In genomic region chr2:64630752-64631151, GRCh38 we compare ENCODE assay signal across 25 cellular contexts. TPM values are rescaled to one million over a fixed set of nuclear protein-coding genes. Genes with fewer than 3 reads are reported as not detected.
A peak's percentile ranks its signal among the peaks of the same experiment; 100 is the strongest.
DNase-seq lines count a peak whose midpoint lies in the region; ATAC-seq, FAIRE-seq and TF ChIP-seq lines count a peak whose summit lies in the region.
"Had no signal": no experiment of that assay in that cellular context is flagged by ENCODE, and none has a peak within 500 bp of the region (broad histone marks: within the 10 kb centered on the region; RNA-seq: fewer than 3 reads in every experiment).

No MANE protein-coding gene starts in this region.

- H3K9me3 Mint-ChIP-seq in activated B cell treated with CpG ODN at 0.5 μM for 24 hours (no peaks in the 10 kb centered on the region), mesothelial cell of epicardium (no peaks in the 10 kb centered on the region)
- H3K9me3 Mint-ChIP-seq: nephron had no signal

- H3K27ac ChIP-seq in HepG2 (ENCODE audit: extremely low read length, insufficient read depth, low read length) (no peak overlapping the region), right lobe of liver (no peak overlapping the region), stomach (no peak overlapping the region)
- H3K27ac ChIP-seq: breast epithelium, epithelial cell of prostate, parathyroid adenoma, Peyer's patch had no signal

- H3K36me3 Mint-ChIP-seq in activated B cell treated with CpG ODN at 0.5 μM for 24 hours (ENCODE audit: low read depth) (peaks cover 52% of the 10 kb centered on the region), mesothelial cell of epicardium (peaks cover 11% of the 10 kb centered on the region)

- in situ Hi-C loops in HepG2 (cut with HindIII; ENCODE audit: extremely low pct_ligation_motif_present, low pct_unique_long_range_greater_than_20kb) = loop anchor here (10.0 kb wide), 1 partner anchor 296 kb away; no protein-coding TSS in a partner anchor

- intact Hi-C loops in HepG2 (cut with micrococcal nuclease; ENCODE audit: unreplicated experiment) (no loop called here), right lobe of liver (cut with DNase I) (no loop called here), activated B cell treated with CpG ODN at 0.5 μM for 24 hours (cut with micrococcal nuclease) (no loop called here), stomach (cut with DNase I; ENCODE audit: low total_unique reads) (no loop called here)

- H3K9ac ChIP-seq in HepG2 (ENCODE audit: insufficient read depth, low read depth, low read length) = no peak overlapping the region
- H3K9ac ChIP-seq: parathyroid adenoma had no signal

- no peak overlapping the region for H3K4me2 ChIP-seq in HepG2 (ENCODE audit: low read depth, low read length)

- no peak overlapping the region for H2AFZ ChIP-seq in HepG2 (ENCODE audit: low read length)
- H2AFZ ChIP-seq: parathyroid adenoma had no signal

- ATAC-seq in HepG2 (no peak), right lobe of liver (no peak), activated B cell treated with CpG ODN at 0.5 μM for 24 hours (ENCODE audit: low read depth) (no peak), HG03039 (IDR thresholded peaks at IDR 0.05; ENCODE audit: unreplicated experiment) (no peak)
- ATAC-seq: right cardiac atrium had no signal

- H3K27me3 Mint-ChIP-seq in activated B cell treated with CpG ODN at 0.5 μM for 24 hours (no peaks in the 10 kb centered on the region), mesothelial cell of epicardium (ENCODE audit: low read depth) (no peaks in the 10 kb centered on the region)

- peak overlapping the region; percentile 59 for H3K27ac Mint-ChIP-seq in activated B cell treated with CpG ODN at 0.5 μM for 24 hours
- peak overlapping the region; percentile 56 for H3K27ac Mint-ChIP-seq in mesothelial cell of epicardium

- no peak overlapping the region for H3K4me3 Mint-ChIP-seq in activated B cell treated with CpG ODN at 0.5 μM for 24 hours
- no peak overlapping the region for H3K4me3 Mint-ChIP-seq in mesothelial cell of epicardium
- H3K4me3 Mint-ChIP-seq: nephron had no signal

- H3K36me3 ChIP-seq in HepG2 (replicated peaks in 1 of 2; ENCODE audit: control insufficient read depth in 1 of 2, insufficient read depth in 2 of 2, low read length in 2 of 2) = peaks cover 24 to 43% of the 10 kb centered on the region in 2 experiments
- H3K36me3 ChIP-seq in right lobe of liver = peaks cover 0 to 24% (median 3%) of the 10 kb centered on the region in 4 donors
- H3K36me3 ChIP-seq in stomach = peaks cover 7 to 38% (median 33%) of the 10 kb centered on the region in 4 donors
- H3K36me3 ChIP-seq: breast epithelium had no signal

- CTCF ChIA-PET in HepG2 (lab: Yijun Ruan, JAX; ENCODE audit: low intra/inter-chr PET ratio, low total read pairs) (no interaction called here), activated B cell treated with CpG ODN at 0.5 μM for 24 hours (lab: Charles Lee) (interaction anchor here (1.6 kb wide), 1 partner anchor 108 kb away, joined by 4 read pairs; no protein-coding TSS in a partner anchor)

- H3K4me1 Mint-ChIP-seq in activated B cell treated with CpG ODN at 0.5 μM for 24 hours (peaks cover 28% of the 10 kb centered on the region), mesothelial cell of epicardium (peaks cover 34% of the 10 kb centered on the region)

- FAIRE-seq in HepG2 (lab: Jason Lieb, UNC) = no peak
- no peak for FAIRE-seq in GM19239 (lab: Jason Lieb, UNC)
- FAIRE-seq: D721Med, H1, urothelium cell line had no signal

- TF ChIP-seq EP300 in HepG2 (IDR thresholded peaks at IDR 0.05; ENCODE audit: low read depth in 2 of 2, low read length in 2 of 2) = no peak
- TF ChIP-seq EP300 in HepG2 (CRISPR knock-in tag; IDR thresholded peaks at IDR 0.05; ENCODE audit: borderline replicate concordance) = no peak
- no peak for TF ChIP-seq EP300 in stomach (IDR thresholded peaks at IDR 0.05)

- POLR2A ChIA-PET in HepG2 (lab: Yijun Ruan, JAX) = interaction anchor here (3.7 kb wide), 1 partner anchor 24 kb away, joined by 15 read pairs; the partner anchor contains the start of gene SERTAD2
- POLR2A ChIA-PET in activated B cell treated with CpG ODN at 0.5 μM for 24 hours (lab: Charles Lee) = interaction anchor here (0.9 kb wide), 1 partner anchor 9 kb away, joined by 3 read pairs; no protein-coding TSS in a partner anchor

- no TSS peak for BruUV-seq in HepG2 (replicated peaks; lab: Mats Ljungman, UMichigan)

- DNase-seq in HepG2 (ENCODE audit: low spot score) = no peak
- no peak for DNase-seq in right lobe of liver
- DNase-seq in activated B cell treated with CpG ODN at 0.5 μM for 24 hours = no peak
- DNase-seq in mesothelial cell of epicardium (ENCODE audit: low spot score in 2 of 2, unreplicated experiment in 2 of 2) = no peak
- DNase-seq in stomach = peak; percentile 13
- DNase-seq in MV-4-11 (lab: John Stamatoyannopoulos, UW) = no peak
- DNase-seq in GM19239 (ENCODE audit: insufficient read length, low spot score) = no peak
- DNase-seq: activated CD4-positive, CD25-positive, alpha-beta regulatory T cell; amygdala; C1 segment of cervical spinal cord; KG1; MG63; NCI-H2029 treated with DMSO at 0.1 percent for 48 hours; NCI-H345; stimulated activated CD4-positive, alpha-beta T cell treated with anti-CD3 and anti-CD28 coated beads, Interleukin-2, amount 100 ng/mL, for 48 hours had no signal

- H3K4me1 ChIP-seq in HepG2 (ENCODE audit: insufficient read depth, low read length) (peaks cover 43% of the 10 kb centered on the region), right lobe of liver (peaks cover 0 to 25% (median 0%) of the 10 kb centered on the region in 4 donors), stomach (peaks cover 0 to 56% (median 27%) of the 10 kb centered on the region in 4 donors)
- H3K4me1 ChIP-seq: breast epithelium, parathyroid adenoma had no signal

- peaks cover 48% of the 10 kb centered on the region for H4K20me1 ChIP-seq in HepG2 (ENCODE audit: insufficient read depth, low read length)

- TF ChIP-seq RAD21 in HepG2 (CRISPR knock-in tag; IDR thresholded peaks at IDR 0.05) = no peak

- 97% methylated on average over 10 of the region's 10 CpGs for WGBS in HepG2 (ENCODE audit: low lambda C conversion rate)
- WGBS in right lobe of liver (ENCODE audit: insufficient coverage, low coverage, low lambda C conversion rate, missing lambda C conversion rate) = 86% methylated on average over 9 of the region's 10 CpGs
- 92 to 97% (median 94%) methylated on average over 10 of the region's 10 CpGs for WGBS in stomach, 5 donors

- no peak for TF ChIP-seq CTCF in HepG2 (CRISPR knock-in tag; IDR thresholded peaks at IDR 0.05)
- TF ChIP-seq CTCF in right lobe of liver (IDR thresholded peaks at IDR 0.05) = no peak
- no peak for TF ChIP-seq CTCF in activated B cell treated with CpG ODN at 0.5 μM for 24 hours (IDR thresholded peaks at IDR 0.05)
- no peak for TF ChIP-seq CTCF in mesothelial cell of epicardium (IDR thresholded peaks at IDR 0.05; ENCODE audit: unreplicated experiment)
- no peak for TF ChIP-seq CTCF in stomach (IDR thresholded peaks at IDR 0.05)

- no peaks in the 10 kb centered on the region for H3K27me3 ChIP-seq in HepG2 (ENCODE audit: control insufficient read depth in 1 of 2, insufficient read depth in 2 of 2, low read length in 2 of 2)
- H3K27me3 ChIP-seq in right lobe of liver = no peaks in the 10 kb centered on the region
- H3K27me3 ChIP-seq in stomach = no peaks in the 10 kb centered on the region
- H3K27me3 ChIP-seq: breast epithelium, MG63, Peyer's patch had no signal

- TF ChIP-seq POLR2A in HepG2 (IDR thresholded peaks at IDR 0.05; ENCODE audit: insufficient read depth in 1 of 2, low read depth in 2 of 2, low read length in 2 of 2) (peak in 1 of 2 experiments; percentile 32; a peak in 1 of 4 replicates), right lobe of liver (IDR thresholded peaks at IDR 0.05) (no peak), stomach (IDR thresholded peaks at IDR 0.05) (no peak)

- H3K9me3 ChIP-seq in HepG2 (ENCODE audit: low read length) (no peaks in the 10 kb centered on the region), right lobe of liver (no peaks in the 10 kb centered on the region), stomach (no peaks in the 10 kb centered on the region)
- H3K9me3 ChIP-seq: breast epithelium, MG63, Peyer's patch had no signal

- peaks cover 19% of the 10 kb centered on the region for H3K79me2 ChIP-seq in HepG2 (ENCODE audit: insufficient read depth, low read length)
- H3K79me2 ChIP-seq: parathyroid adenoma had no signal

- H3K4me3 ChIP-seq in HepG2 (replicated peaks in 1 of 3; ENCODE audit: insufficient read depth in 1 of 3, low read depth in 2 of 3, low read length in 3 of 3) (no peak overlapping the region), right lobe of liver (no peak overlapping the region), stomach (no peak overlapping the region)
- H3K4me3 ChIP-seq: breast epithelium, MG63, Peyer's patch had no signal

RNA-seq across cellular contexts. Expression of gene SERTAD2, which starts 23.0 kb away (rescaled TPM):
- total RNA-seq in HepG2 (2016; rRNA removed; fragmentation: Illumina TruSeq; extraction: Trizol) = 6.7 and 11.8 TPM in 2 replicates
- total RNA-seq in HepG2 (2016; cell fraction: cytosol; rRNA removed; fragmentation: Illumina TruSeq; extraction: Trizol; ENCODE audit: low read depth) = 1.4 and 1.5 TPM in 2 replicates
- total RNA-seq in HepG2 (2016; cell fraction: insoluble cytoplasmic fraction; rRNA removed; fragmentation: Illumina TruSeq; extraction: Trizol) = 6.7 and 10.6 TPM in 2 replicates
- 7.8 and 8.3 TPM in 2 replicates for total RNA-seq in HepG2 (2016; cell fraction: membrane; rRNA removed; fragmentation: Illumina TruSeq; extraction: Trizol)
- 14.3 and 14.5 TPM in 2 replicates for total RNA-seq in HepG2 (2016; cell fraction: nucleus; rRNA removed; fragmentation: Illumina TruSeq; extraction: Trizol)
- polyA plus RNA-seq in HepG2 (2011; rRNA removed) = 22.6 and 23.5 TPM in 2 replicates
- polyA plus RNA-seq in HepG2 (2011; cell fraction: cytosol; rRNA removed) = 18.0 and 25.0 TPM in 2 replicates
- 19.6 and 25.0 TPM in 2 replicates for polyA plus RNA-seq in HepG2 (2011; cell fraction: nucleus; rRNA removed)
- 42.6 and 46.2 TPM in 2 replicates for polyA plus RNA-seq in HepG2 (2012)
- 1.8 and 2.6 TPM in 2 replicates for polyA plus RNA-seq in HepG2 (2016; cell fraction: cytosol; fragmentation: Illumina TruSeq; extraction: Trizol; ENCODE audit: low read depth)
- polyA plus RNA-seq in HepG2 (2016; cell fraction: insoluble cytoplasmic fraction; fragmentation: Illumina TruSeq; extraction: Trizol; ENCODE audit: low read depth) = 15.8 and 17.6 TPM in 2 replicates
- polyA plus RNA-seq in HepG2 (2016; cell fraction: membrane; fragmentation: Illumina TruSeq; extraction: Trizol; ENCODE audit: low read depth) = 6.6 and 6.8 TPM in 2 replicates
- polyA plus RNA-seq in HepG2 (2016; cell fraction: nucleus; fragmentation: Illumina TruSeq; extraction: Trizol; ENCODE audit: insufficient read depth, low read depth) = 25.6 and 26.8 TPM in 2 replicates
- 7.6 and 39.9 TPM in 2 replicates for polyA minus RNA-seq in HepG2 (2011; rRNA and poly(A)+ RNA removed; ENCODE audit: low replicate concordance)
- 37.8 and 40.2 TPM in 2 replicates for polyA minus RNA-seq in HepG2 (2011; cell fraction: cytosol; rRNA and poly(A)+ RNA removed)
- polyA minus RNA-seq in HepG2 (2011; cell fraction: nucleus; rRNA and poly(A)+ RNA removed) = 37.5 and 39.7 TPM in 2 replicates
- total RNA-seq in right lobe of liver = 10 to 100 TPM in 2 of 6 experiments, 1 to 10 TPM in 4; 3.7 to 14.4 (median 8.4) TPM
- total RNA-seq in activated B cell treated with CpG ODN at 0.5 μM for 24 hours = 45.6 and 47.3 TPM in 2 replicates
- 39.1 to 42.2 TPM (median 41.5 TPM) in 3 replicates for total RNA-seq in mesothelial cell of epicardium
- 10 to 100 TPM in 2 of 5 donors, 1 to 10 TPM in 3; 2.0 to 11.9 (median 9.3) TPM for total RNA-seq in stomach
- 1 to 10 TPM; 2.9 to 7.2 (median 5.7) TPM for polyA plus RNA-seq in stomach
